Comparison of ENCODE assay signal across 1 cellular context in genomic region chr21:39445339-39446269, GRCh38.
TF ChIP-seq lines count a peak whose summit lies in the region.

Gene LCA5L (minus strand): TSS chr21:39445778. CDS start chr21:39428493, 17,285 bp downstream.

TF ChIP-seq in H1, 55 proteins besides CTCF, POLR2A, EP300 and RAD21 (continued from another document):
- TF ChIP-seq SIN3A (conservative IDR thresholded peaks at IDR 0.05 in 1 of 2, IDR thresholded peaks at IDR 0.05 in 1 of 2; ENCODE audit: low read depth in 1 of 2, low read length in 2 of 2): peak; percentile 80 to 87; a peak in 2 of 4 replicates
- peak; percentile 16; the same call in 1 of the 2 replicates for TF ChIP-seq TAF1 (IDR thresholded peaks at IDR 0.05; ENCODE audit: low read depth, low read length)
- peak; percentile 83 for TF ChIP-seq NRF1 (IDR thresholded peaks at IDR 0.05; ENCODE audit: low read depth, low read length)
- no peak for TF ChIP-seq CBX8 (IDR thresholded peaks at IDR 0.05; ENCODE audit: borderline replicate concordance, low read depth, low read length)
- peak; percentile 90 for TF ChIP-seq EGR1 (IDR thresholded peaks at IDR 0.05; ENCODE audit: borderline replicate concordance, low read depth, low read length)
- no peak for TF ChIP-seq RNF2 (IDR thresholded peaks at IDR 0.05; ENCODE audit: borderline replicate concordance, low read depth, low read length, missing control alignments, poor library complexity, severe bottlenecking)
- TF ChIP-seq HDAC2 (IDR thresholded peaks at IDR 0.05; ENCODE audit: borderline replicate concordance in 1 of 2, low read depth in 2 of 2, low read length in 2 of 2): peak in 1 of 2 experiments; percentile 94; a peak in 2 of 4 replicates
- peak; percentile 51; the same call in 1 of the 2 replicates for TF ChIP-seq KDM1A (IDR thresholded peaks at IDR 0.05; ENCODE audit: borderline replicate concordance, low read length)
- no peak for TF ChIP-seq SUZ12 (IDR thresholded peaks at IDR 0.05; ENCODE audit: low read length)
- no peak for TF ChIP-seq NANOG (IDR thresholded peaks at IDR 0.05; ENCODE audit: insufficient read depth, low read depth, low read length, poor library complexity, severe bottlenecking)
- TF ChIP-seq RBBP5 (IDR thresholded peaks at IDR 0.05; ENCODE audit: borderline replicate concordance, low read depth, low read length): peak; percentile 78
- TF ChIP-seq SP4 (IDR thresholded peaks at IDR 0.05; ENCODE audit: low read length): no peak
- TF ChIP-seq E2F6 (IDR thresholded peaks at IDR 0.05): peak; percentile 77
- peak; percentile 43 for TF ChIP-seq PHF8 (conservative IDR thresholded peaks at IDR 0.05; ENCODE audit: low read depth, low read length)
